ENCODE assay signal across 22 cellular contexts in the genomic region with DNA sequence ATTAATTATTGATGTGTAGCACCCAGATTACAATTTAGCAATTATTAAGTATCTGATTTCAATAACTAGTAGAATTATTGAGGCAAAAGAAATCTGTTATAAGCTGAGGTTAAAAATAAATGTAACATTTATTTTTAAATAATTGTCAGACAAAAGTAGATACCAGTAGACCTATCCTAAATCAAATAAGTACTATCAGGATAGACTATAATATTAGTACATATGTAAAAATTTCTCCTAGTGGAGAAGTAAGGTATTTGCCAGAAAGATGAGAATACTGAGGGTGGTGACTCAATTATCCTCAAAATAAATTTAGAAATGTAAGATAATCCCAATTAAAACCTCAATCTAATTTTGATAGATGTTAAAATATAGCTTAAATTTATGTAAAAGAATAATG.
"Had no signal": no experiment of that assay in that cellular context is flagged by ENCODE, and none has a peak within 500 bp of the region (broad histone marks: within the 10 kb centered on the region; RNA-seq: fewer than 3 reads in every experiment).

No MANE protein-coding gene starts in this region.

- H3K27me3 ChIP-seq: left lung, pancreas, right lobe of liver, suprapubic skin had no signal

- H3K4me1 ChIP-seq: left lung, pancreas, right lobe of liver, suprapubic skin had no signal

- H3K9me3 ChIP-seq: left lung, pancreas, right lobe of liver, suprapubic skin had no signal

- H3K36me3 ChIP-seq: left lung, pancreas, right lobe of liver, suprapubic skin had no signal

- H3K4me3 ChIP-seq: left lung, pancreas, right lobe of liver, suprapubic skin had no signal

- H3K36me3 Mint-ChIP-seq: activated naive CD8-positive, alpha-beta T cell treated with anti-CD3 and anti-CD28 coated beads, Interleukin-2, amount 10 ng/mL, durations not matched to agents 7 days and 5 days had no signal

- H3K4me3 Mint-ChIP-seq: activated CD4-positive, alpha-beta T cell treated with anti-CD3 and anti-CD28 coated beads, Interleukin-2, amount 10 ng/mL, durations not matched to agents 24 days and 14 days; activated CD8-positive, alpha-beta T cell treated with anti-CD3 and anti-CD28 coated beads for 36 hours; activated naive CD8-positive, alpha-beta T cell treated with anti-CD3 and anti-CD28 coated beads, Interleukin-2, amount 10 ng/mL, durations not matched to agents 7 days and 5 days; activated T-cell treated with anti-CD3 and anti-CD28 coated beads, Interleukin-2, amount 50 U/mL, for 24 hours; effector memory CD8-positive, alpha-beta T cell; stimulated activated naive CD8-positive, alpha-beta T cell treated with anti-CD3 and anti-CD28 coated beads, Interleukin-15, amount 100 ng/mL, for 72 hours had no signal

- H3K27ac Mint-ChIP-seq: activated CD4-positive, alpha-beta T cell treated with anti-CD3 and anti-CD28 coated beads, Interleukin-2, amount 10 ng/mL, durations not matched to agents 24 days and 14 days; activated CD8-positive, alpha-beta T cell treated with anti-CD3 and anti-CD28 coated beads for 36 hours; activated naive CD8-positive, alpha-beta T cell treated with anti-CD3 and anti-CD28 coated beads, Interleukin-2, amount 10 ng/mL, durations not matched to agents 7 days and 5 days; activated T-cell treated with anti-CD3 and anti-CD28 coated beads, Interleukin-2, amount 50 U/mL, for 24 hours; activated T-helper 2 cell treated with anti-CD3 and anti-CD28 coated beads, Interferon-gamma antibody, Interleukin-2, Interleukin-4, amounts not matched to agents 10 μg/mL and 5 μg/mL and 100 μg/mL, durations not matched to agents 14 hours and 24 hours and 36 hours; effector memory CD8-positive, alpha-beta T cell; stimulated activated naive CD8-positive, alpha-beta T cell treated with anti-CD3 and anti-CD28 coated beads, Interleukin-15, amount 100 ng/mL, for 72 hours had no signal

- H3K9me3 Mint-ChIP-seq: activated CD4-positive, alpha-beta T cell treated with anti-CD3 and anti-CD28 coated beads, Interleukin-2, amount 10 ng/mL, durations not matched to agents 24 days and 14 days; activated naive CD8-positive, alpha-beta T cell treated with anti-CD3 and anti-CD28 coated beads, Interleukin-2, amount 10 ng/mL, durations not matched to agents 7 days and 5 days; effector memory CD8-positive, alpha-beta T cell had no signal

- DNase-seq: activated CD4-positive, alpha-beta T cell treated with anti-CD3 and anti-CD28 coated beads, Interleukin-2, amount 10 ng/mL, durations not matched to agents 24 days and 14 days; activated CD8-positive, alpha-beta T cell treated with anti-CD3 and anti-CD28 coated beads for 36 hours; activated naive CD4-positive, alpha-beta T cell treated with Interleukin-2 at 50 U/mL for 16 hours; activated naive CD8-positive, alpha-beta T cell treated with anti-CD3 and anti-CD28 coated beads, Interleukin-2, amount 10 ng/mL, durations not matched to agents 7 days and 5 days; activated T-cell treated with anti-CD3 and anti-CD28 coated beads, Interleukin-2, amount 50 U/mL, for 24 hours; amygdala; effector memory CD8-positive, alpha-beta T cell; foreskin melanocyte; head of caudate nucleus; left lung; mammary epithelial cell; pancreas; right lobe of liver; small intestine; stimulated activated CD4-positive, alpha-beta T cell treated with anti-CD3 and anti-CD28 coated beads, Interleukin-4, amount 100 ng/mL, for 1 hour; stimulated activated naive CD8-positive, alpha-beta T cell treated with anti-CD3 and anti-CD28 coated beads, Interleukin-15, amount 100 ng/mL, for 72 hours; T-helper 1 cell; T1000; trophoblast cell had no signal

- H3K27ac ChIP-seq: epithelial cell of prostate, left lung, pancreas, right lobe of liver, suprapubic skin had no signal

- ATAC-seq: activated CD8-positive, alpha-beta T cell treated with anti-CD3 and anti-CD28 coated beads for 36 hours; effector memory CD8-positive, alpha-beta T cell; left lung; pancreas; right lobe of liver; stimulated activated naive CD8-positive, alpha-beta T cell treated with anti-CD3 and anti-CD28 coated beads, Interleukin-15, amount 100 ng/mL, for 72 hours had no signal

- H3K4me1 Mint-ChIP-seq: activated CD4-positive, alpha-beta T cell treated with anti-CD3 and anti-CD28 coated beads, Interleukin-2, amount 10 ng/mL, durations not matched to agents 24 days and 14 days; activated naive CD8-positive, alpha-beta T cell treated with anti-CD3 and anti-CD28 coated beads, Interleukin-2, amount 10 ng/mL, durations not matched to agents 7 days and 5 days; stimulated activated naive CD8-positive, alpha-beta T cell treated with anti-CD3 and anti-CD28 coated beads, Interleukin-15, amount 100 ng/mL, for 72 hours had no signal

- H3K27me3 Mint-ChIP-seq: activated CD4-positive, alpha-beta T cell treated with anti-CD3 and anti-CD28 coated beads, Interleukin-2, amount 10 ng/mL, durations not matched to agents 24 days and 14 days; activated CD8-positive, alpha-beta T cell treated with anti-CD3 and anti-CD28 coated beads for 36 hours; activated naive CD8-positive, alpha-beta T cell treated with anti-CD3 and anti-CD28 coated beads, Interleukin-2, amount 10 ng/mL, durations not matched to agents 7 days and 5 days; activated T-cell treated with anti-CD3 and anti-CD28 coated beads, Interleukin-2, amount 50 U/mL, for 24 hours; effector memory CD8-positive, alpha-beta T cell; stimulated activated naive CD8-positive, alpha-beta T cell treated with anti-CD3 and anti-CD28 coated beads, Interleukin-15, amount 100 ng/mL, for 72 hours had no signal
